Comparison of ENCODE assay signal across 9 cellular contexts in genomic region chr7:141013345-141013715, GRCh38. TPM values are rescaled to one million over a fixed set of nuclear protein-coding genes. Genes with fewer than 3 reads are reported as not detected.
DNase-seq lines count a peak whose midpoint lies in the region; ATAC-seq and TF ChIP-seq lines count a peak whose summit lies in the region.
"Had no signal": no experiment of that assay in that cellular context is flagged by ENCODE, and none has a peak within 500 bp of the region (broad histone marks: within the 10 kb centered on the region; RNA-seq: fewer than 3 reads in every experiment).

No MANE protein-coding gene starts in this region.

- H3K27ac ChIP-seq in urinary bladder (ENCODE audit: low read depth) (no peak overlapping the region), brain microvascular endothelial cell (no peak overlapping the region)

- peaks cover 10% of the 10 kb centered on the region for H3K27me3 Mint-ChIP-seq in stimulated activated naive CD8-positive, alpha-beta T cell treated with anti-CD3 and anti-CD28 coated beads, Interleukin-15, Interleukin-2, amounts not matched to agents 100 ng/mL and 50 ng/mL, for 24 hours
- H3K27me3 Mint-ChIP-seq in T-helper 2 cell treated with Interferon-gamma antibody and Interleukin-4, amounts not matched to agents 5 μg/mL and 100 μg/mL, for 36 hours (ENCODE audit: low read depth), result peaks cover 12% of the 10 kb centered on the region
- H3K27me3 Mint-ChIP-seq in glutamatergic neuron (ENCODE audit: unreplicated experiment), result no peaks in the 10 kb centered on the region

- H3K36me3 ChIP-seq in urinary bladder (ENCODE audit: insufficient read depth) (no peaks in the 10 kb centered on the region), brain microvascular endothelial cell (replicated peaks) (no peaks in the 10 kb centered on the region)

- DNase-seq in stimulated activated naive CD8-positive, alpha-beta T cell treated with anti-CD3 and anti-CD28 coated beads, Interleukin-15, Interleukin-2, amounts not matched to agents 100 U/mL and 50 U/mL, for 24 hours, result no peak
- no peak for DNase-seq in T-helper 2 cell treated with Interferon-gamma antibody and Interleukin-4, amounts not matched to agents 5 μg/mL and 100 μg/mL, for 36 hours (ENCODE audit: low spot score)
- DNase-seq in glutamatergic neuron (no peak), NCI-H2029 (lab: John Stamatoyannopoulos, UW) (no peak), brain microvascular endothelial cell (no peak), NCI-H1436 (lab: John Stamatoyannopoulos, UW) (no peak)
- DNase-seq: stimulated activated CD4-positive, alpha-beta T cell treated with anti-CD3 and anti-CD28 coated beads, Interleukin-15, amount 100 ng/mL, for 24 hours had no signal

- peaks cover 7% of the 10 kb centered on the region for H3K9me3 Mint-ChIP-seq in stimulated activated naive CD8-positive, alpha-beta T cell treated with anti-CD3 and anti-CD28 coated beads, Interleukin-15, Interleukin-2, amounts not matched to agents 100 ng/mL and 50 ng/mL, for 24 hours
- H3K9me3 Mint-ChIP-seq in T-helper 2 cell treated with Interferon-gamma antibody and Interleukin-4, amounts not matched to agents 5 μg/mL and 100 μg/mL, for 36 hours, result peaks cover 7% of the 10 kb centered on the region
- H3K9me3 Mint-ChIP-seq in glutamatergic neuron (ENCODE audit: unreplicated experiment), result peaks cover 2% of the 10 kb centered on the region

- peak overlapping the region; percentile 96 for H3K4me3 Mint-ChIP-seq in stimulated activated naive CD8-positive, alpha-beta T cell treated with anti-CD3 and anti-CD28 coated beads, Interleukin-15, Interleukin-2, amounts not matched to agents 100 ng/mL and 50 ng/mL, for 24 hours
- peak overlapping the region; percentile 98 for H3K4me3 Mint-ChIP-seq in T-helper 2 cell treated with Interferon-gamma antibody and Interleukin-4, amounts not matched to agents 5 μg/mL and 100 μg/mL, for 36 hours
- peak overlapping the region; percentile 86 for H3K4me3 Mint-ChIP-seq in glutamatergic neuron (ENCODE audit: unreplicated experiment)

- peak overlapping the region; percentile 99 for H3K27ac Mint-ChIP-seq in stimulated activated naive CD8-positive, alpha-beta T cell treated with anti-CD3 and anti-CD28 coated beads, Interleukin-15, Interleukin-2, amounts not matched to agents 100 ng/mL and 50 ng/mL, for 24 hours
- peak overlapping the region; percentile 99 for H3K27ac Mint-ChIP-seq in T-helper 2 cell treated with Interferon-gamma antibody and Interleukin-4, amounts not matched to agents 5 μg/mL and 100 μg/mL, for 36 hours
- H3K27ac Mint-ChIP-seq in glutamatergic neuron (ENCODE audit: unreplicated experiment), result no peak overlapping the region

- H3K27me3 ChIP-seq in brain microvascular endothelial cell (replicated peaks), result no peaks in the 10 kb centered on the region

- 73% methylated on average over 4 of the region's 4 CpGs for WGBS in urinary bladder

- no peak for ATAC-seq in stimulated activated naive CD8-positive, alpha-beta T cell treated with anti-CD3 and anti-CD28 coated beads, Interleukin-15, Interleukin-2, amounts not matched to agents 100 U/mL and 50 U/mL, for 24 hours

- peaks cover 17% of the 10 kb centered on the region for H3K36me3 Mint-ChIP-seq in stimulated activated naive CD8-positive, alpha-beta T cell treated with anti-CD3 and anti-CD28 coated beads, Interleukin-15, Interleukin-2, amounts not matched to agents 100 ng/mL and 50 ng/mL, for 24 hours (ENCODE audit: low read depth)
- H3K36me3 Mint-ChIP-seq in T-helper 2 cell treated with Interferon-gamma antibody and Interleukin-4, amounts not matched to agents 5 μg/mL and 100 μg/mL, for 36 hours (ENCODE audit: low read depth), result peaks cover 8% of the 10 kb centered on the region
- no peaks in the 10 kb centered on the region for H3K36me3 Mint-ChIP-seq in glutamatergic neuron (ENCODE audit: unreplicated experiment)

- H3K4me3 ChIP-seq in urinary bladder (ENCODE audit: low read depth, low read length), result peak overlapping the region; percentile 57
- no peak overlapping the region for H3K4me3 ChIP-seq in brain microvascular endothelial cell (ENCODE audit: low read depth, low read length)

- in situ Hi-C loops in brain microvascular endothelial cell (cut with HindIII; ENCODE audit: low pct_ligation_motif_present, low sequenced_read_pairs), result no loop called here

- H3K4me1 Mint-ChIP-seq in stimulated activated naive CD8-positive, alpha-beta T cell treated with anti-CD3 and anti-CD28 coated beads, Interleukin-15, Interleukin-2, amounts not matched to agents 100 ng/mL and 50 ng/mL, for 24 hours (ENCODE audit: low read depth), result peaks cover 36% of the 10 kb centered on the region
- H3K4me1 Mint-ChIP-seq in T-helper 2 cell treated with Interferon-gamma antibody and Interleukin-4, amounts not matched to agents 5 μg/mL and 100 μg/mL, for 36 hours (ENCODE audit: low read depth), result peaks cover 20% of the 10 kb centered on the region
- H3K4me1 Mint-ChIP-seq in glutamatergic neuron (ENCODE audit: low read depth, unreplicated experiment), result no peaks in the 10 kb centered on the region

- TF ChIP-seq CTCF in glutamatergic neuron (IDR thresholded peaks at IDR 0.05; ENCODE audit: partially characterized antibody, unreplicated experiment) (no peak), brain microvascular endothelial cell (IDR thresholded peaks at IDR 0.05; ENCODE audit: low read depth, low read length, missing control alignments) (no peak)

- H3K4me1 ChIP-seq in urinary bladder (ENCODE audit: insufficient read depth), result no peaks in the 10 kb centered on the region

RNA-seq across cellular contexts. Expression of gene MRPS33, which starts 1.4 kb away (rescaled TPM):
- total RNA-seq in glutamatergic neuron (ENCODE audit: unreplicated experiment) (33.9 TPM), urinary bladder (32.7 TPM)
- polyA plus RNA-seq in urinary bladder, result 59.1 TPM
